In the genomic region with DNA sequence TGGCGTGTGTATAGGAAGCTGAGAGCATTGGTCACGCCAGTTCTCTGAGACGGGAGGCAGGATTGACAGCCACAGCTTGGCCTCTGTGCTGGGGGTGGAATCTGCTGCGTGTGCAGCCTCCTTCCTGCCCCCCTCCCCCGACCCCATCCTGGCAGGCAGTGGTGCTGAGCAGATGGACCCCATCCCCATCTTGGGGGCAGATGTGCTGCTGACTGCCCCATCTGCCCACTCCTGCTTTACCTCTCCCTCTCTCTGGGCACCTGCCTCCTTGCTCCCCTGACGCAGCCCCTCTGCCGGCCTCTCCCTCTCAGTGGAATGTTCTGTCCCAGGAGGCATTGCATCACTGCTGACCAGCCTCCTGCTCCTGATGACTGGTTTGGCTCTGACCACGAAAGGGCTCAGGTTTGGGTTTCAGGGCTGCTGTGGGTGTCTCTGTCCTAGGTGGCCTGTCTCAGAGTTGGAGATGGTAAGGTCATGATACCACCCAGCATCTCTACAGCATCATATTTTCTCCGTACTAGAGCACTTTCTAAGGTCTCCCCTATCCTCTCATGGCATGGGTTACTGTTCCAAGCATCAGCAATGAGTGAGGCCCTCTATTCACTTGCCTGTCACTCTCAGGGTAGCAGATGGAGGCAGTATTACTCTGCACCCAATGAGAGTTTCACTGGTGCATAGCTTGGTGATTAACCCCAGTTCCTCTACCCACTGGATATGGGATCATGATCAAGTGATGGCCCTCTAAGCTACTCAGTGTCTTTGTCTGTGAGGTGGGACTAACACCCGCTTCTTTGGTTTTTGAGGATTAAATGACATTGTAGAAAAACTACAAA, we compare ENCODE assay signal across 11 cellular contexts.
DNase-seq lines count a peak whose midpoint lies in the region; ATAC-seq and TF ChIP-seq lines count a peak whose summit lies in the region.
"Had no signal": no experiment of that assay in that cellular context is flagged by ENCODE, and none has a peak within 500 bp of the region (broad histone marks: within the 10 kb centered on the region; RNA-seq: fewer than 3 reads in every experiment).

No MANE protein-coding gene starts in this region.

- TF ChIP-seq RAD21 in Ishikawa (IDR thresholded peaks at IDR 0.05; ENCODE audit: low read depth), result no peak

- H3K4me1 ChIP-seq in lower lobe of right lung (no peaks in the 10 kb centered on the region), PC-9 (replicated peaks; ENCODE audit: insufficient read depth) (peaks cover 8% of the 10 kb centered on the region; the same call in 1 of the 2 replicates)
- H3K4me1 ChIP-seq: adrenal gland had no signal

- no peaks in the 10 kb centered on the region for H3F3A ChIP-seq in PC-9 (ENCODE audit: insufficient read depth, low read depth)

- no peak for DNase-seq in CD4-positive, alpha-beta T cell
- peak; percentile 65 for DNase-seq in brain microvascular endothelial cell
- no peak for DNase-seq in lower lobe of right lung
- DNase-seq in PC-9, result no peak
- no peak for DNase-seq in NCI-H1436 (lab: John Stamatoyannopoulos, UW)
- DNase-seq in D341Med (ENCODE audit: low spot score), result no peak
- DNase-seq: activated CD4-positive, alpha-beta T cell treated with anti-CD3 and anti-CD28 coated beads, Interleukin-2, amount 10 ng/mL, durations not matched to agents 24 days and 14 days; adrenal gland; NCI-H1048 had no signal

- no peaks in the 10 kb centered on the region for H3K27me3 Mint-ChIP-seq in CD4-positive, alpha-beta T cell

- no peaks in the 10 kb centered on the region for H3K27me3 ChIP-seq in CD4-positive, alpha-beta T cell (ENCODE audit: control insufficient read depth, insufficient read depth, low read length)
- no peaks in the 10 kb centered on the region for H3K27me3 ChIP-seq in brain microvascular endothelial cell (replicated peaks)
- H3K27me3 ChIP-seq in lower lobe of right lung (ENCODE audit: low read depth), result peaks cover 6% of the 10 kb centered on the region
- H3K27me3 ChIP-seq in PC-9 (ENCODE audit: insufficient read depth, low read depth), result no peaks in the 10 kb centered on the region
- H3K27me3 ChIP-seq: adrenal gland had no signal

- peaks cover 53% of the 10 kb centered on the region for H3K4me1 Mint-ChIP-seq in CD4-positive, alpha-beta T cell (ENCODE audit: low read depth)

- no peaks in the 10 kb centered on the region for H3K36me3 Mint-ChIP-seq in CD4-positive, alpha-beta T cell (ENCODE audit: low read depth)

- no peaks in the 10 kb centered on the region for H3K36me3 ChIP-seq in brain microvascular endothelial cell (replicated peaks)
- H3K36me3 ChIP-seq in lower lobe of right lung, result no peaks in the 10 kb centered on the region
- H3K36me3 ChIP-seq in PC-9 (ENCODE audit: low read depth), result no peaks in the 10 kb centered on the region
- H3K36me3 ChIP-seq: adrenal gland had no signal

- intact Hi-C loops in CD4-positive, alpha-beta T cell (cut with DNase I, micrococcal nuclease), result loop anchor here in 1 of 2 experiments (10.0 kb wide), 1 partner anchor 349 kb away; a partner anchor contains a TSS
- intact Hi-C loops in lower lobe of right lung (cut with DNase I), result no loop called here
- intact Hi-C loops in PC-9 (cut with micrococcal nuclease; ENCODE audit: unreplicated experiment), result no loop called here

- POLR2A ChIA-PET in CD4-positive, alpha-beta T cell (lab: Charles Lee), result no interaction called here
- POLR2A ChIA-PET in PC-9 (lab: Charles Lee; ENCODE audit: unreplicated experiment), result no interaction called here

- TF ChIP-seq CTCF in CD4-positive, alpha-beta T cell (IDR thresholded peaks at IDR 0.05), result no peak
- TF ChIP-seq CTCF in brain microvascular endothelial cell (IDR thresholded peaks at IDR 0.05; ENCODE audit: low read depth, low read length, missing control alignments), result no peak
- no peak for TF ChIP-seq CTCF in lower lobe of right lung (IDR thresholded peaks at IDR 0.05)
- no peak for TF ChIP-seq CTCF in PC-9 (conservative IDR thresholded peaks at IDR 0.05)

- H3K9me3 Mint-ChIP-seq in CD4-positive, alpha-beta T cell, result no peaks in the 10 kb centered on the region
- H3K9me3 Mint-ChIP-seq: activated CD4-positive, alpha-beta T cell treated with anti-CD3 and anti-CD28 coated beads, Interleukin-2, amount 10 ng/mL, durations not matched to agents 24 days and 14 days had no signal

- no peak overlapping the region for H3K27ac ChIP-seq in CD4-positive, alpha-beta T cell (ENCODE audit: low read depth, low read length)
- H3K27ac ChIP-seq in brain microvascular endothelial cell, result no peak overlapping the region
- H3K27ac ChIP-seq in lower lobe of right lung, result no peak overlapping the region
- H3K27ac ChIP-seq in PC-9, result no peak overlapping the region
- H3K27ac ChIP-seq: adrenal gland had no signal

- H3K79me2 ChIP-seq in PC-9 (ENCODE audit: low read depth), result no peaks in the 10 kb centered on the region

- H4K20me1 ChIP-seq in PC-9 (ENCODE audit: insufficient read depth), result no peaks in the 10 kb centered on the region

- H3K4me3 ChIP-seq in brain microvascular endothelial cell (ENCODE audit: low read depth, low read length) (no peak overlapping the region), lower lobe of right lung (no peak overlapping the region), PC-9 (no peak overlapping the region)
- H3K4me3 ChIP-seq: adrenal gland had no signal

- in situ Hi-C loops in brain microvascular endothelial cell (cut with HindIII; ENCODE audit: low pct_ligation_motif_present, low sequenced_read_pairs), result no loop called here

- no peak for TF ChIP-seq EP300 in Ishikawa (IDR thresholded peaks at IDR 0.05; ENCODE audit: borderline replicate concordance)

- peak overlapping the region; percentile 79 for H3K27ac Mint-ChIP-seq in CD4-positive, alpha-beta T cell
- H3K27ac Mint-ChIP-seq: activated CD4-positive, alpha-beta T cell treated with anti-CD3 and anti-CD28 coated beads, Interleukin-2, amount 10 ng/mL, durations not matched to agents 24 days and 14 days had no signal

- no peak overlapping the region for H2AFZ ChIP-seq in PC-9

- H3K4me2 ChIP-seq in PC-9, result no peak overlapping the region

- no peaks in the 10 kb centered on the region for H3K9me2 ChIP-seq in PC-9 (ENCODE audit: insufficient read depth)

- CTCF ChIA-PET in CD4-positive, alpha-beta T cell (lab: Charles Lee), result no interaction called here
- CTCF ChIA-PET in PC-9 (lab: Charles Lee), result no interaction called here

- ATAC-seq in CD4-positive, alpha-beta T cell (ENCODE audit: poor library complexity), result no peak
- peak; percentile 18 to 22 for ATAC-seq in lower lobe of right lung
- no peak for ATAC-seq in GM18909 (IDR thresholded peaks at IDR 0.05; ENCODE audit: poor library complexity, unreplicated experiment)

- no peaks in the 10 kb centered on the region for H3K9me3 ChIP-seq in CD4-positive, alpha-beta T cell (ENCODE audit: control insufficient read depth, low read length)
- H3K9me3 ChIP-seq in lower lobe of right lung (no peaks in the 10 kb centered on the region), PC-9 (ENCODE audit: insufficient read depth, low read depth) (no peaks in the 10 kb centered on the region)
- H3K9me3 ChIP-seq: adrenal gland had no signal

- no TSS peak for BruUV-seq in PC-9 (replicated peaks; lab: Mats Ljungman, UMichigan)

- H3K4me3 Mint-ChIP-seq in CD4-positive, alpha-beta T cell, result no peak overlapping the region
- H3K4me3 Mint-ChIP-seq: activated CD4-positive, alpha-beta T cell treated with anti-CD3 and anti-CD28 coated beads, Interleukin-2, amount 10 ng/mL, durations not matched to agents 24 days and 14 days had no signal

TF ChIP-seq in Ishikawa, 13 proteins besides CTCF, POLR2A, EP300 and RAD21:
- TF ChIP-seq, protein P1, sequence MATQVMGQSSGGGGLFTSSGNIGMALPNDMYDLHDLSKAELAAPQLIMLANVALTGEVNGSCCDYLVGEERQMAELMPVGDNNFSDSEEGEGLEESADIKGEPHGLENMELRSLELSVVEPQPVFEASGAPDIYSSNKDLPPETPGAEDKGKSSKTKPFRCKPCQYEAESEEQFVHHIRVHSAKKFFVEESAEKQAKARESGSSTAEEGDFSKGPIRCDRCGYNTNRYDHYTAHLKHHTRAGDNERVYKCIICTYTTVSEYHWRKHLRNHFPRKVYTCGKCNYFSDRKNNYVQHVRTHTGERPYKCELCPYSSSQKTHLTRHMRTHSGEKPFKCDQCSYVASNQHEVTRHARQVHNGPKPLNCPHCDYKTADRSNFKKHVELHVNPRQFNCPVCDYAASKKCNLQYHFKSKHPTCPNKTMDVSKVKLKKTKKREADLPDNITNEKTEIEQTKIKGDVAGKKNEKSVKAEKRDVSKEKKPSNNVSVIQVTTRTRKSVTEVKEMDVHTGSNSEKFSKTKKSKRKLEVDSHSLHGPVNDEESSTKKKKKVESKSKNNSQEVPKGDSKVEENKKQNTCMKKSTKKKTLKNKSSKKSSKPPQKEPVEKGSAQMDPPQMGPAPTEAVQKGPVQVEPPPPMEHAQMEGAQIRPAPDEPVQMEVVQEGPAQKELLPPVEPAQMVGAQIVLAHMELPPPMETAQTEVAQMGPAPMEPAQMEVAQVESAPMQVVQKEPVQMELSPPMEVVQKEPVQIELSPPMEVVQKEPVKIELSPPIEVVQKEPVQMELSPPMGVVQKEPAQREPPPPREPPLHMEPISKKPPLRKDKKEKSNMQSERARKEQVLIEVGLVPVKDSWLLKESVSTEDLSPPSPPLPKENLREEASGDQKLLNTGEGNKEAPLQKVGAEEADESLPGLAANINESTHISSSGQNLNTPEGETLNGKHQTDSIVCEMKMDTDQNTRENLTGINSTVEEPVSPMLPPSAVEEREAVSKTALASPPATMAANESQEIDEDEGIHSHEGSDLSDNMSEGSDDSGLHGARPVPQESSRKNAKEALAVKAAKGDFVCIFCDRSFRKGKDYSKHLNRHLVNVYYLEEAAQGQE (IDR thresholded peaks at IDR 0.05; ENCODE audit: low read depth), result no peak
- TF ChIP-seq TAF1 (IDR thresholded peaks at IDR 0.05; ENCODE audit: low read depth) (no peak), CEBPB (IDR thresholded peaks at IDR 0.05) (peak; percentile 69; the same call in 1 of the 2 replicates), NFIC (IDR thresholded peaks at IDR 0.05) (no peak)
TF ChIP-seq in Ishikawa: peak in this region for 1.

Comparison
In these comparisons a context has a peak if more than half of its experiments do, and no peak if none do; other contexts are left out.
1. ATAC-seq: peak in lower lobe of right lung (2 of 2); none in CD4-positive, alpha-beta T cell (single experiment) and GM18909 (single experiment).